ENCODE assay signal across 10 cellular contexts in genomic region chr1:16718109-16718907, GRCh38. TPM values are rescaled to one million over a fixed set of nuclear protein-coding genes. Genes with fewer than 3 reads are reported as not detected.
DNase-seq lines count a peak whose midpoint lies in the region; ATAC-seq, FAIRE-seq and TF ChIP-seq lines count a peak whose summit lies in the region.
"Not testable (repeated sequence)": the region's sequence is repeated elsewhere in the genome, so short reads cannot be mapped to it uniquely, and the experiment has no call there.
"Had no signal": no experiment of that assay in that cellular context is flagged by ENCODE, and none has a peak within 500 bp of the region (broad histone marks: within the 10 kb centered on the region; RNA-seq: fewer than 3 reads in every experiment).

No MANE protein-coding gene starts in this region.

- not testable (repeated sequence) for TF ChIP-seq EP300 in suprapubic skin (IDR thresholded peaks at IDR 0.05)

- not testable (repeated sequence) for H3K9me3 ChIP-seq in HEK293 (ENCODE audit: control insufficient read depth, insufficient read depth, low read depth, low read length); body of pancreas; pancreas; suprapubic skin

- intact Hi-C loops in body of pancreas (cut with DNase I); pancreas (cut with DNase I): not testable (repeated sequence)

- DNase-seq in D341Med (ENCODE audit: low spot score) (peak; percentile 21), body of pancreas (peak in 2 of 4 donors; percentile 5 to 18), germinal center (ENCODE audit: low spot score) (peak; percentile 1), left lobe of liver (ENCODE audit: low spot score) (peak; percentile 51), pancreas (peak in 5 of 6 donors; percentile 16 to 82 (median 38)), suprapubic skin (ENCODE audit: low spot score in 2 of 2) (peak; percentile 71 to 87)
- DNase-seq in activated CD4-positive, CD25-positive, alpha-beta regulatory T cell treated with anti-CD3 and anti-CD28 coated beads, Interleukin-2, amount 50 U/mL, for 72 hours, result peak; percentile 36

- ATAC-seq in body of pancreas (peak; percentile 3), pancreas (peak in 1 of 4 donors; percentile 4)
- ATAC-seq in left lobe of liver, result not testable (repeated sequence)

- H3K4me3 ChIP-seq in HEK293 (ENCODE audit: low read depth, low read length); body of pancreas; pancreas; suprapubic skin: not testable (repeated sequence)

- POLR2A ChIA-PET in HEK293 (lab: Yijun Ruan, JAX), result not testable (repeated sequence)

- FAIRE-seq in pancreas (lab: Jason Lieb, UNC), result not testable (repeated sequence)

- TF ChIP-seq POLR2A in body of pancreas (IDR thresholded peaks at IDR 0.05); suprapubic skin (IDR thresholded peaks at IDR 0.05): not testable (repeated sequence)

- whole genome bisulfite sequencing in body of pancreas, 2 donors, result 90% methylated on average over 14 of the region's 14 CpGs
- 90 to 91% methylated on average over 14 of the region's 14 CpGs for WGBS in pancreas, 2 donors
- 89% methylated on average over 14 of the region's 14 CpGs for WGBS in suprapubic skin

- not testable (repeated sequence) for TF ChIP-seq CTCF in HEK293 (tag by site-specific recombination; IDR thresholded peaks at IDR 0.05); body of pancreas (IDR thresholded peaks at IDR 0.05); pancreas (IDR thresholded peaks at IDR 0.05); suprapubic skin (IDR thresholded peaks at IDR 0.05)

- H3K4me1 ChIP-seq in HEK293 (ENCODE audit: control insufficient read depth, insufficient read depth, low read length); body of pancreas; pancreas; suprapubic skin: not testable (repeated sequence)

- not testable (repeated sequence) for H3K36me3 ChIP-seq in HEK293 (ENCODE audit: control insufficient read depth in 2 of 2, insufficient read depth in 1 of 2, low read length in 2 of 2); body of pancreas (replicated peaks in 1 of 2; ENCODE audit: insufficient read depth in 1 of 2, low read depth in 2 of 2); pancreas; suprapubic skin

- H3K27me3 ChIP-seq in body of pancreas, pancreas: not testable (repeated sequence)
- H3K27me3 ChIP-seq in suprapubic skin, result peaks cover 36% of the 10 kb centered on the region

- not testable (repeated sequence) for H3K27ac ChIP-seq in HEK293 (ENCODE audit: extremely low read depth, low read depth, low read length); body of pancreas; pancreas; suprapubic skin

- CTCF ChIA-PET in HEK293 (lab: Yijun Ruan, JAX), result interaction anchor here (0.5 to 1.8 kb wide), 6 partner anchors 9 to 841 kb away, joined by 3 to 14 read pairs (median 3); no protein-coding TSS in a partner anchor

TF ChIP-seq in HEK293, 187 proteins besides CTCF, POLR2A, EP300 and RAD21:
- TF ChIP-seq ZBTB48 (tag by site-specific recombination; IDR thresholded peaks at IDR 0.05) (peak; percentile 51; the same call in 1 of the 2 replicates), ZNF449 (tag by site-specific recombination; IDR thresholded peaks at IDR 0.05) (0 out of 2 replicates have a peak, but pooled peaks have one; percentile 44), ZNF18 (tag by site-specific recombination; IDR thresholded peaks at IDR 0.05) (peak; percentile 40; the same call in 1 of the 2 replicates)

RNA-seq across cellular contexts. Expression of gene RNU1-4, which starts 22.0 kb away (rescaled TPM):
- total RNA-seq in body of pancreas (over 10,000 TPM in 1 of 2 donors, under 1 TPM in 1; under 0.01 to 15,479 TPM), left lobe of liver (1,159 TPM), pancreas (1,000 to 10,000 TPM in 4 of 6 donors, 100 to 1,000 TPM in 2; 687 to 5,169 (median 2,340) TPM), suprapubic skin (under 1 TPM; under 0.01 TPM)
- not detected for polyA plus RNA-seq in pancreas
- polyA plus RNA-seq: CD8-positive, alpha-beta memory T cell; lung had no signal

RNA-seq across cellular contexts. Expression of gene RNU1-3, which starts 51.6 kb away (rescaled TPM):
- total RNA-seq in body of pancreas (over 10,000 TPM in 1 of 2 donors, under 1 TPM in 1; under 0.01 to 15,479 TPM), left lobe of liver (1,159 TPM), pancreas (1,000 to 10,000 TPM in 4 of 6 donors, 100 to 1,000 TPM in 2; 687 to 5,169 (median 2,340) TPM), suprapubic skin (under 1 TPM; under 0.01 TPM)
- polyA plus RNA-seq in pancreas, result not detected
- polyA plus RNA-seq: CD8-positive, alpha-beta memory T cell; lung had no signal
